9 cellular contexts compared by ENCODE assay signal in the genomic region with DNA sequence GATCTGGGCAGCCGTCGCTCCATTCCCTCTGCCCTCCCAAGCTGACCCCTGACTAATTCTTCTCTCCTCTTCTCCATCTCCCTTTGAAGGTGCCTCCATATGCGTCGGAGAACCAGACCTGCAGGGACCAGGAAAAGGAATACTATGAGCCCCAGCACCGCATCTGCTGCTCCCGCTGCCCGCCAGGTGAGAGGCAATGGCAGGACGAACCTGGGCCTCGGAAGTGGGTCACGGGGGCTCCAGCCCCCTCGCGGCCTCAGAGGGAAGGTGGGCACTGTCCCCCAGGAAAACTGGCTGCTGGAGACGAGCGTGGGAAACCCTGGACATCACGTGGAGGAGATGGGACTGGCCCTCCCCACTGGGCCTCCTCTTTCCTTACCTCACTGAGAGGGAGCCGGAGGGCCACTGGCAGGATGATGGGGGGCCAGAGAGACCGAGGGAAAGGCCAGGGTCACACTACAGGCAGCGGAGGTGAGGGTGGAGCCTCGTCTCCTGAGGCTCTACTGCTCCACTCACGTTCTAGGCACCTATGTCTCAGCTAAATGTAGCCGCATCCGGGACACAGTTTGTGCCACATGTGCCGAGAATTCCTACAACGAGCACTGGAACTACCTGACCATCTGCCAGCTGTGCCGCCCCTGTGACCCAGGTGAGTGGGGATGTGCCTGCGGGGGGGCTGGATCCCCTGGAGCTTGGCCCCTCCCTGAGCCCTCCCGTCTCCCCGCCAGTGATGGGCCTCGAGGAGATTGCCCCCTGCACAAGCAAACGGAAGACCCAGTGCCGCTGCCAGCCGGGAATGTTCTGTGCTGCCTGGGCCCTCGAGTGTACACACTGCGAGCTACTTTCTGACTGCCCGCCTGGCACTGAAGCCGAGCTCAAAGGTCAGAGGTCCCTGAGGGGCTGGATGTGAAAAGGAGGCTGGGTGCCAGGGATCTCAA. TPM values are rescaled to one million over a fixed set of nuclear protein-coding genes. Genes with fewer than 3 reads are reported as not detected.
DNase-seq lines count a peak whose midpoint lies in the region; ATAC-seq, FAIRE-seq and TF ChIP-seq lines count a peak whose summit lies in the region.
"Had no signal": no experiment of that assay in that cellular context is flagged by ENCODE, and none has a peak within 500 bp of the region (broad histone marks: within the 10 kb centered on the region; RNA-seq: fewer than 3 reads in every experiment).

No MANE protein-coding gene starts in this region.

- TF ChIP-seq CTCF in GM13976 (IDR thresholded peaks at IDR 0.05; ENCODE audit: borderline replicate concordance, control extremely low read depth, extremely low read depth, insufficient read depth, missing control alignments), result no peak
- no peak for TF ChIP-seq CTCF in astrocyte of the spinal cord (IDR thresholded peaks at IDR 0.05; ENCODE audit: low read depth, low read length)
- no peak for TF ChIP-seq CTCF in kidney (IDR thresholded peaks at IDR 0.05; ENCODE audit: borderline replicate concordance, extremely low read depth, insufficient read depth)
- no peak for TF ChIP-seq CTCF in SK-N-SH (IDR thresholded peaks at IDR 0.05)

- H4K20me1 ChIP-seq in SK-N-SH (ENCODE audit: insufficient read depth), result no peaks in the 10 kb centered on the region

- H3K27me3 ChIP-seq in SK-N-SH (ENCODE audit: insufficient read depth), result no peaks in the 10 kb centered on the region

- no peaks in the 10 kb centered on the region for H3K9me2 ChIP-seq in SK-N-SH

- peaks cover 17 to 21% of the 10 kb centered on the region in 2 donors for H3K36me3 ChIP-seq in kidney (ENCODE audit: control insufficient read depth in 1 of 2, insufficient read depth in 2 of 2, low read length in 2 of 2)
- no peaks in the 10 kb centered on the region for H3K36me3 ChIP-seq in SK-N-SH (replicated peaks in 1 of 2; ENCODE audit: control insufficient read depth in 1 of 2, insufficient read depth in 2 of 2, low read length in 1 of 2)

- TF ChIP-seq EP300 in SK-N-SH (IDR thresholded peaks at IDR 0.05; ENCODE audit: borderline replicate concordance in 1 of 2, low read depth in 1 of 2, low read length in 1 of 2), result no peak

- peak overlapping the region; percentile 63 for H3K27ac Mint-ChIP-seq in stimulated activated naive B cell treated with anti-CD40 and anti-IgM and Interleukin-4, amounts not matched to agents 10 μg/mL and 1 μg/mL and 100 μg/mL, for 72 hours

- H3F3A ChIP-seq in SK-N-SH (replicated peaks; ENCODE audit: insufficient read depth), result no peaks in the 10 kb centered on the region

- no peak for FAIRE-seq in kidney (lab: Jason Lieb, UNC)

- peak overlapping the region; percentile 94 to 95 for H3K9ac ChIP-seq in kidney (ENCODE audit: low read length in 2 of 2)
- H3K9ac ChIP-seq in SK-N-SH, result no peak overlapping the region

- peak; percentile 35 for DNase-seq in GM13976 (ENCODE audit: low spot score)
- no peak for DNase-seq in astrocyte of the spinal cord (ENCODE audit: low read depth, low spot score)
- no peak for DNase-seq in kidney
- no peak for DNase-seq in stimulated activated naive B cell treated with anti-CD40 and anti-IgM and Interleukin-4, amounts not matched to agents 10 μg/mL and 1 μg/mL and 100 μg/mL, for 72 hours
- no peak for DNase-seq in stimulated activated CD4-positive, alpha-beta T cell treated with anti-CD3 and anti-CD28 coated beads, Interleukin-15, amount 100 ng/mL, for 24 hours
- DNase-seq in hippocampal formation (lab: John Stamatoyannopoulos, UW), result no peak
- no peak for DNase-seq in SK-N-SH
- no peak for DNase-seq in midbrain (lab: John Stamatoyannopoulos, UW)

- intact Hi-C loops in kidney (cut with DNase I), result loop anchor here (5.0 kb wide), 1 partner anchor 57 kb away; no protein-coding TSS in a partner anchor

- peak overlapping the region; percentile 96 to 97 for H3K27ac ChIP-seq in kidney (ENCODE audit: low read depth in 2 of 2, low read length in 2 of 2)
- no peak overlapping the region for H3K27ac ChIP-seq in SK-N-SH (ENCODE audit: low read depth in 2 of 2, low read length in 1 of 2)

- H3K4me3 Mint-ChIP-seq in stimulated activated naive B cell treated with anti-CD40 and anti-IgM and Interleukin-4, amounts not matched to agents 10 μg/mL and 1 μg/mL and 100 μg/mL, for 72 hours, result peak overlapping the region; percentile 8 to 24

- peaks cover 5 to 7% of the 10 kb centered on the region in 2 donors for H3K4me1 Mint-ChIP-seq in stimulated activated naive B cell treated with anti-CD40 and anti-IgM and Interleukin-4, amounts not matched to agents 10 μg/mL and 1 μg/mL and 100 μg/mL, for 72 hours

- H3K27me3 Mint-ChIP-seq in stimulated activated naive B cell treated with anti-CD40 and anti-IgM and Interleukin-4, amounts not matched to agents 10 μg/mL and 1 μg/mL and 100 μg/mL, for 72 hours, result peaks cover 53 to 68% of the 10 kb centered on the region in 2 donors

- H3K9me3 ChIP-seq in kidney (ENCODE audit: control insufficient read depth in 1 of 2, low read length in 2 of 2), result no peaks in the 10 kb centered on the region
- no peaks in the 10 kb centered on the region for H3K9me3 ChIP-seq in SK-N-SH

- peak overlapping the region; percentile 48 for H3K4me3 ChIP-seq in astrocyte of the spinal cord (ENCODE audit: low read depth, low read length)
- peak overlapping the region; percentile 69 to 78 for H3K4me3 ChIP-seq in kidney (ENCODE audit: low read length in 2 of 2)
- no peak overlapping the region for H3K4me3 ChIP-seq in SK-N-SH (ENCODE audit: low read depth in 2 of 2, low read length in 1 of 2)

- H3K9me3 Mint-ChIP-seq in stimulated activated naive B cell treated with anti-CD40 and anti-IgM and Interleukin-4, amounts not matched to agents 10 μg/mL and 1 μg/mL and 100 μg/mL, for 72 hours, result no peaks in the 10 kb centered on the region

- no peaks in the 10 kb centered on the region for H3K79me2 ChIP-seq in SK-N-SH (ENCODE audit: insufficient read depth)

- CTCF ChIA-PET in SK-N-SH (lab: Yijun Ruan, JAX), result interaction anchor here (1.2 kb wide), 1 partner anchor 20 kb away, joined by 4 read pairs; no protein-coding TSS in a partner anchor

- TF ChIP-seq RAD21 in SK-N-SH (IDR thresholded peaks at IDR 0.05; ENCODE audit: low read length), result no peak

- H3K36me3 Mint-ChIP-seq in stimulated activated naive B cell treated with anti-CD40 and anti-IgM and Interleukin-4, amounts not matched to agents 10 μg/mL and 1 μg/mL and 100 μg/mL, for 72 hours, result no peaks in the 10 kb centered on the region

- H3K4me1 ChIP-seq in kidney (ENCODE audit: control insufficient read depth in 1 of 2, insufficient read depth in 1 of 2, low read depth in 1 of 2, low read length in 2 of 2) (peaks cover 12 to 24% of the 10 kb centered on the region in 2 donors), SK-N-SH (ENCODE audit: control insufficient read depth in 1 of 2, insufficient read depth in 2 of 2, low read depth in 1 of 2, low read length in 1 of 2) (no peaks in the 10 kb centered on the region)

- no peak overlapping the region for H2AFZ ChIP-seq in SK-N-SH (ENCODE audit: low read depth)

- POLR2A ChIA-PET in SK-N-SH (lab: Yijun Ruan, JAX), result no interaction called here

- ATAC-seq in stimulated activated naive B cell treated with anti-CD40 and anti-IgM and Interleukin-4, amounts not matched to agents 10 μg/mL and 1 μg/mL and 100 μg/mL, for 72 hours (replicated peaks), result no peak

- in situ Hi-C loops in GM13976 (cut with MboI; ENCODE audit: low sequenced_read_pairs, unreplicated experiment) (no loop called here), astrocyte of the spinal cord (cut with HindIII; ENCODE audit: low sequenced_read_pairs) (no loop called here)

- 78% methylated on average over 20 of the region's 36 CpGs for WGBS in SK-N-SH (ENCODE audit: low lambda C conversion rate)

- H3K4me2 ChIP-seq in SK-N-SH, result no peak overlapping the region

TF ChIP-seq in SK-N-SH, 30 proteins besides CTCF, POLR2A, EP300 and RAD21 (continues in another document):
- TF ChIP-seq MXI1 (IDR thresholded peaks at IDR 0.05; ENCODE audit: low read depth, low read length) (no peak), RFX5 (IDR thresholded peaks at IDR 0.05; ENCODE audit: low read length) (no peak), ELF1 (IDR thresholded peaks at IDR 0.05) (no peak), POLR2AphosphoS5 (IDR thresholded peaks at IDR 0.05; ENCODE audit: low read depth, low read length) (no peak), SIN3A (IDR thresholded peaks at IDR 0.05; ENCODE audit: borderline replicate concordance, low read depth, low read length) (no peak)
- TF ChIP-seq, protein P1, sequence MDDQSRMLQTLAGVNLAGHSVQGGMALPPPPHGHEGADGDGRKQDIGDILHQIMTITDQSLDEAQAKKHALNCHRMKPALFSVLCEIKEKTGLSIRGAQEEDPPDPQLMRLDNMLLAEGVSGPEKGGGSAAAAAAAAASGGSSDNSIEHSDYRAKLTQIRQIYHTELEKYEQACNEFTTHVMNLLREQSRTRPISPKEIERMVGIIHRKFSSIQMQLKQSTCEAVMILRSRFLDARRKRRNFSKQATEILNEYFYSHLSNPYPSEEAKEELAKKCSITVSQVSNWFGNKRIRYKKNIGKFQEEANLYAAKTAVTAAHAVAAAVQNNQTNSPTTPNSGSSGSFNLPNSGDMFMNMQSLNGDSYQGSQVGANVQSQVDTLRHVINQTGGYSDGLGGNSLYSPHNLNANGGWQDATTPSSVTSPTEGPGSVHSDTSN (IDR thresholded peaks at IDR 0.05), result no peak

RNA-seq across cellular contexts. Expression of a gene that starts 0.8 kb away (rescaled TPM):
- total RNA-seq in kidney, result 114 TPM
- polyA plus RNA-seq in kidney (ENCODE audit: insufficient read depth, low read depth, low replicate concordance) (77.8 TPM), SK-N-SH (2012; rRNA removed) (0.10 and 0.12 TPM in 2 replicates)
- polyA plus RNA-seq in SK-N-SH (2012; cell fraction: cytosol; rRNA removed), result 0.03 and 0.06 TPM in 2 replicates
- 0.32 and 0.73 TPM in 2 replicates for polyA plus RNA-seq in SK-N-SH (2012; cell fraction: nucleus; rRNA removed)

RNA-seq across cellular contexts. Expression of a gene that starts 9.4 kb away (rescaled TPM):
- total RNA-seq in kidney, result 452 TPM
- polyA plus RNA-seq in kidney (ENCODE audit: insufficient read depth, low read depth, low replicate concordance) (225 TPM), SK-N-SH (2012; rRNA removed) (0.71 and 1.6 TPM in 2 replicates)
- 0.97 and 0.98 TPM in 2 replicates for polyA plus RNA-seq in SK-N-SH (2012; cell fraction: cytosol; rRNA removed)
- 1.2 and 1.6 TPM in 2 replicates for polyA plus RNA-seq in SK-N-SH (2012; cell fraction: nucleus; rRNA removed)
- total RNA-seq: SK-MEL-5 had no signal

RNA-seq across cellular contexts. Expression of a gene that starts 42.9 kb away (rescaled TPM):
- 186 TPM for total RNA-seq in kidney
- polyA plus RNA-seq in kidney (ENCODE audit: insufficient read depth, low read depth, low replicate concordance), result 99.6 TPM
- 68.3 and 92.9 TPM in 2 replicates for polyA plus RNA-seq in SK-N-SH (2012; rRNA removed)
- 86.7 and 93.2 TPM in 2 replicates for polyA plus RNA-seq in SK-N-SH (2012; cell fraction: cytosol; rRNA removed)
- polyA plus RNA-seq in SK-N-SH (2012; cell fraction: nucleus; rRNA removed), result 72.6 and 75.2 TPM in 2 replicates

RNA-seq across cellular contexts. Expression of a gene that starts 60.0 kb away (rescaled TPM):
- total RNA-seq in kidney, result 6.6 TPM
- polyA plus RNA-seq in kidney (ENCODE audit: insufficient read depth, low read depth, low replicate concordance) (not detected), SK-N-SH (2012; rRNA removed) (not detected in 2 replicates)
- not detected in 2 replicates for polyA plus RNA-seq in SK-N-SH (2012; cell fraction: cytosol; rRNA removed)
- polyA plus RNA-seq in SK-N-SH (2012; cell fraction: nucleus; rRNA removed), result not detected in 2 replicates
- total RNA-seq: SK-MEL-5 had no signal

Comparison
In these comparisons a context has a peak if more than half of its experiments do, and no peak if none do; other contexts are left out.
1. H3K4me3 ChIP-seq: peak in astrocyte of the spinal cord (single experiment) and kidney (2 of 2); none in SK-N-SH (0 of 2).
2. H3K27ac ChIP-seq: peak in kidney (2 of 2); none in SK-N-SH (0 of 2).
3. RNA of a gene that starts 0.8 kb away (polyA plus RNA-seq): 77.8 TPM in kidney (single experiment); 0.03 to 0.73 TPM in SK-N-SH; every median in the first group is over 10 times any median in the second.
4. RNA of a gene that starts 9.4 kb away (polyA plus RNA-seq): 225 TPM in kidney (single experiment); 0.71 to 1.6 TPM in SK-N-SH; every median in the first group is over 10 times any median in the second.